Comparison of ENCODE assay signal across 8 cellular contexts in genomic region chr11:119368121-119369034, GRCh38. TPM values are rescaled to one million over a fixed set of nuclear protein-coding genes. Genes with fewer than 3 reads are reported as not detected.
DNase-seq lines count a peak whose midpoint lies in the region; ATAC-seq and TF ChIP-seq lines count a peak whose summit lies in the region.

No MANE protein-coding gene starts in this region.

- peak; percentile 86 for DNase-seq in COLO668 (lab: John Stamatoyannopoulos, UW; ENCODE audit: unreplicated experiment)
- DNase-seq in NCI-H2196 (lab: John Stamatoyannopoulos, UW; ENCODE audit: unreplicated experiment), result peak; percentile 57
- DNase-seq in erythroblast (lab: John Stamatoyannopoulos, UW), result peak; percentile 63 to 84
- DNase-seq in myocyte (ENCODE audit: low read depth), result peak; percentile 89
- no peak for DNase-seq in stimulated activated CD4-positive, alpha-beta T cell treated with anti-CD3 and anti-CD28 coated beads, Interleukin-4, amount 100 ng/mL, for 1 hour

- no peak for ATAC-seq in GM21423 (IDR thresholded peaks at IDR 0.05; ENCODE audit: unreplicated experiment)
- no peak for ATAC-seq in GM18502 (IDR thresholded peaks at IDR 0.05; ENCODE audit: poor library complexity, unreplicated experiment)
- ATAC-seq in HG03571 (IDR thresholded peaks at IDR 0.05; ENCODE audit: unreplicated experiment), result no peak

- no peak for TF ChIP-seq POLR2A in erythroblast (IDR thresholded peaks at IDR 0.05; ENCODE audit: low read length)

RNA-seq across cellular contexts. Expression of gene USP2, which starts 13.1 kb away (rescaled TPM):
- total RNA-seq in myocyte, result 10.0 and 18.4 TPM in 2 replicates
- polyA plus RNA-seq in myocyte (2012), result 19.2 TPM

RNA-seq across cellular contexts. Expression of gene MFRP, which starts 21.9 kb away (rescaled TPM):
- 0.05 and 0.31 TPM in 2 replicates for total RNA-seq in myocyte
- polyA plus RNA-seq in myocyte (2012), result not detected

RNA-seq across cellular contexts. Expression of gene C1QTNF5, which starts 27.7 kb away (rescaled TPM):
- 71.5 and 72.1 TPM in 2 replicates for total RNA-seq in myocyte
- polyA plus RNA-seq in myocyte (2012), result 58.2 TPM

RNA-seq across cellular contexts. Expression of gene RNF26, which starts 34.1 kb away (rescaled TPM):
- total RNA-seq in myocyte, result 2.6 and 3.8 TPM in 2 replicates
- 27.3 TPM for polyA plus RNA-seq in myocyte (2012)

RNA-seq across cellular contexts. Expression of gene MCAM, which starts 51.4 kb away (rescaled TPM):
- 57.3 and 68.7 TPM in 2 replicates for total RNA-seq in myocyte
- 6.6 TPM for polyA plus RNA-seq in myocyte (2012)
